ENCODE assay signal across 8 cellular contexts in the genomic region with DNA sequence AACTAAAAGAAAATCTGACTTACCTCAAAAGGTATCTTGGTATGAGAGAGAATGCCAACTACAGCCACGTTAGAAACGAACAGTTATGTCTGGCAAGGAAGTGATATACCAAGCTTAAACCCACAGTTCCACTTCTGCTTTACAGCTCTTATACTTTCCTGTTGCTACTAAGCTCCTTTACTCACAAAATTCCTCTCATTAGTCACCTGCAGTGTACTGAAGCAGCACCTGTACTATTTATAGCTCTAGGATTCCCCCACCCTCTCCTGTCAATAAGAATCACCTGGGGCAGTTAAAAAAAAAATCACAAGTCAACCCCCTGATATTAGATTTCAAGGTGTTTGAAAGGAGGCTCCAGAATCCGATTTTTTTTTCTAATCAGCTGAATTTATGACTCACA. TPM values are rescaled to one million over a fixed set of nuclear protein-coding genes. Genes with fewer than 3 reads are reported as not detected.
A peak's percentile ranks its signal among the peaks of the same experiment; 100 is the strongest.
DNase-seq lines count a peak whose midpoint lies in the region; ATAC-seq and TF ChIP-seq lines count a peak whose summit lies in the region.

No MANE protein-coding gene starts in this region.

- ATAC-seq in GM21786 (IDR thresholded peaks at IDR 0.05; ENCODE audit: unreplicated experiment) (peak; percentile 72), left lung (peak; percentile 66)

- H3K9me3 ChIP-seq in left lung, result no peaks in the 10 kb centered on the region

- peak; percentile 56 for DNase-seq in GM13976 (ENCODE audit: low spot score)
- peak; percentile 86 for DNase-seq in MV-4-11 (lab: John Stamatoyannopoulos, UW)
- no peak for DNase-seq in left lung
- DNase-seq in mesenteric fat pad (ENCODE audit: low spot score), result no peak
- no peak for DNase-seq in NCI-H187 (lab: John Stamatoyannopoulos, UW)
- no peak for DNase-seq in activated naive CD4-positive, alpha-beta T cell treated with Interleukin-2 at 50 U/mL for 16 hours
- no peak for DNase-seq in activated CD8-positive, alpha-beta memory T cell treated with anti-CD3 and anti-CD28 coated beads, Interleukin-2, amount 50 U/mL, for 4 hours

- no peak overlapping the region for H3K4me3 ChIP-seq in left lung

- TF ChIP-seq CTCF in GM13976 (IDR thresholded peaks at IDR 0.05; ENCODE audit: borderline replicate concordance, control extremely low read depth, extremely low read depth, insufficient read depth, missing control alignments), result no peak
- TF ChIP-seq CTCF in left lung (IDR thresholded peaks at IDR 0.05), result no peak

- intact Hi-C loops in left lung (cut with DNase I), result loop anchor here in 1 of 2 donors (5.0 kb wide), 1 partner anchor 95 kb away; no protein-coding TSS in a partner anchor

- in situ Hi-C loops in GM13976 (cut with MboI; ENCODE audit: low sequenced_read_pairs, unreplicated experiment), result loop anchor here (10.0 kb wide), 1 partner anchor 88 kb away; no protein-coding TSS in a partner anchor

- H3K4me1 ChIP-seq in left lung, result peaks cover 0 to 29% of the 10 kb centered on the region in 2 donors

- H3K36me3 ChIP-seq in left lung, result no peaks in the 10 kb centered on the region

- peaks cover 18 to 62% of the 10 kb centered on the region in 2 donors for H3K27me3 ChIP-seq in left lung

- H3K27ac ChIP-seq in left lung, result no peak overlapping the region

RNA-seq across cellular contexts. Expression of gene TMEM266, which starts 2.9 kb away (rescaled TPM):
- total RNA-seq in left lung, result 1 to 10 TPM; 1.1 to 2.8 TPM
- 0.19 TPM for total RNA-seq in mesenteric fat pad

RNA-seq across cellular contexts. Expression of gene NRG4, which starts 44.7 kb away (rescaled TPM):
- under 1 TPM; 0.32 to 0.58 TPM for total RNA-seq in left lung
- total RNA-seq in mesenteric fat pad, result not detected

Comparison
In these comparisons a context has a peak if more than half of its experiments do, and no peak if none do; other contexts are left out.
1. DNase-seq: peak in GM13976 (single experiment) and MV-4-11 (single experiment); none in left lung (0 of 2), mesenteric fat pad (single experiment), NCI-H187 (0 of 2), activated naive CD4-positive, alpha-beta T cell treated with Interleukin-2 at 50 U/mL for 16 hours (single experiment) and activated CD8-positive, alpha-beta memory T cell treated with anti-CD3 and anti-CD28 coated beads, Interleukin-2, amount 50 U/mL, for 4 hours (single experiment).